ENCODE assay signal across 10 cellular contexts in the genomic region with DNA sequence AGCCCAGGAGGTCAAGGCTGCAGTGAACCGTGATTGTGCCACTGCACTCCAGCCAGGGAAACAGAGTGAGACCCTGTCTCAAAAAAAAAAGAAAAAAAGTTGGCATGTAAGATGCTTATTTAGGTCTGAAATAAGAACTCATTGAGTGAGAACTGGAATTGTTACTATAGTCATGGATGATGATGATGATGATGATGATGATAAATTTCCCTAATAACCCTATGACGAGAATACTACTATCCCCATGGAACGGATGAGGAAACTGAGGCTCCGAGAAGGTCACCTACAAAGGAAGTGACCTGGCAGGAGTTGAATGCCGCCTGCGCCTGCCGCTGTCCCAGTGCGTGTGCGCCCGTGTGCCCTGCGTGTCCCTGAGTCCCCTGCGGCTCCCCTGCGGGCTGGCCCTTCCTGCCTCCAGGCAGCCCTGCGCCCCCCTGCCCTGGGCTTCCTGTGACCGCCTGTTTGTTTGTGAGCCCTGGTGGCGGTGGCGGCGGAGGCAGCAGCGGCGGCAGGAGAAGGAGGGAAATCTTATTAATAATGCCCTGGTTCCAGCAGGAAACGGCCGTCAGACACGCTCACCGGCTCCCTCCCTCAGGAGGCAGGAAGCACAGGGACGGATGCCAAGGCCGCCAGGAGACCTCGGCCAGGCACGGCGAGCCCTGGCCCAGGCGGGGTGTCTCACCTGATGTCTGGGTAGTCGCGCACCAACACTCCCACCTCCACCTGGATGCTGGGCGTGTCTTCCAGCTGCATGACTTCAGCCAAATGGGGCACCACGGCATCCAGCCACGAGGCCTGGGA. TPM values are rescaled to one million over a fixed set of nuclear protein-coding genes. Genes with fewer than 3 reads are reported as not detected.
DNase-seq lines count a peak whose midpoint lies in the region; ATAC-seq and TF ChIP-seq lines count a peak whose summit lies in the region.
"Had no signal": no experiment of that assay in that cellular context is flagged by ENCODE, and none has a peak within 500 bp of the region (broad histone marks: within the 10 kb centered on the region; RNA-seq: fewer than 3 reads in every experiment).

No MANE protein-coding gene starts in this region.

- no peak overlapping the region for H3K4me3 ChIP-seq in spleen
- no peak overlapping the region for H3K4me3 ChIP-seq in gastrocnemius medialis
- H3K4me3 ChIP-seq: A549, SK-N-MC had no signal

- intact Hi-C loops in spleen (cut with DNase I; ENCODE audit: low total_unique reads): no loop called here
- intact Hi-C loops in gastrocnemius medialis (cut with DNase I; ENCODE audit: low total_unique reads): no loop called here

- ATAC-seq in gastrocnemius medialis: no peak
- ATAC-seq in stimulated activated naive CD8-positive, alpha-beta T cell treated with anti-CD3 and anti-CD28 coated beads, Interleukin-15, Interleukin-2, amounts not matched to agents 100 U/mL and 50 U/mL, for 24 hours: no peak
- ATAC-seq: A549 had no signal

- TF ChIP-seq POLR2A in spleen (IDR thresholded peaks at IDR 0.05): no peak
- TF ChIP-seq POLR2A in gastrocnemius medialis (IDR thresholded peaks at IDR 0.05): no peak

- in situ Hi-C loops in gastrocnemius medialis (cut with MboI; ENCODE audit: low sequenced_read_pairs in 4 of 4): no loop called here

- DNase-seq in NCI-H2029 (lab: John Stamatoyannopoulos, UW): peak; percentile 52
- no peak for DNase-seq in NCI-H2029 treated with DMSO at 0.1 percent for 48 hours (lab: John Stamatoyannopoulos, UW)
- DNase-seq in SW480 (ENCODE audit: low spot score): peak; percentile 43
- DNase-seq in iPS-NIHi11 (ENCODE audit: low spot score): peak; percentile 70
- peak; percentile 81 for DNase-seq in spleen
- DNase-seq in gastrocnemius medialis: no peak
- DNase-seq in stimulated activated naive CD8-positive, alpha-beta T cell treated with anti-CD3 and anti-CD28 coated beads, Interleukin-15, Interleukin-2, amounts not matched to agents 100 U/mL and 50 U/mL, for 24 hours: no peak
- DNase-seq in NCI-H2171 treated with DMSO at 0.1 percent for 48 hours (lab: John Stamatoyannopoulos, UW): no peak

- peak in 6 of 11 experiments; percentile 16 to 46 (median 28) for TF ChIP-seq CTCF in spleen (IDR thresholded peaks at IDR 0.05 in 8 of 11, conservative IDR thresholded peaks at IDR 0.05 in 3 of 11)
- no peak for TF ChIP-seq CTCF in gastrocnemius medialis (IDR thresholded peaks at IDR 0.05 in 4 of 5, conservative IDR thresholded peaks at IDR 0.05 in 1 of 5)

- H3K36me3 ChIP-seq in spleen (no peaks in the 10 kb centered on the region), gastrocnemius medialis (no peaks in the 10 kb centered on the region)

- H3K27ac ChIP-seq in spleen: peak overlapping the region in 6 of 8 donors; percentile 14 to 71 (median 69)
- H3K27ac ChIP-seq in gastrocnemius medialis: peak overlapping the region in 2 of 4 donors; percentile 1 to 22
- H3K27ac ChIP-seq: A549, SK-N-MC had no signal

- WGBS in spleen, 5 donors: 5 to 27% (median 11%) methylated on average over 24 to 35 of the region's 35 CpGs

- H3K9me3 ChIP-seq in spleen (no peaks in the 10 kb centered on the region), gastrocnemius medialis (no peaks in the 10 kb centered on the region)
- H3K9me3 ChIP-seq: A549 had no signal

- peaks cover 4 to 83% (median 33%) of the 10 kb centered on the region in 6 donors for H3K4me1 ChIP-seq in spleen
- H3K4me1 ChIP-seq in gastrocnemius medialis: no peaks in the 10 kb centered on the region

- H3K27me3 ChIP-seq in spleen (replicated peaks in 1 of 7): peaks cover 0 to 63% (median 11%) of the 10 kb centered on the region in 7 donors
- H3K27me3 ChIP-seq in gastrocnemius medialis: peaks cover 24 to 40% (median 39%) of the 10 kb centered on the region in 3 donors

RNA-seq across cellular contexts. Expression of a gene that starts 29.6 kb away (rescaled TPM):
- total RNA-seq in spleen: 10 to 100 TPM in 6 of 7 donors, 1 to 10 TPM in 1; 8.7 to 22.7 (median 16.4) TPM
- 1 to 10 TPM; 1.9 to 9.0 (median 2.5) TPM for polyA plus RNA-seq in spleen
- total RNA-seq in gastrocnemius medialis: under 1 TPM in 2 of 4 donors, not detected in 2; 0.46 to 0.55 TPM

RNA-seq across cellular contexts. Expression of a gene that starts 35.5 kb away (rescaled TPM):
- total RNA-seq in spleen (10 to 100 TPM; 17.9 to 45.8 (median 31.3) TPM), gastrocnemius medialis (10 to 100 TPM; 12.2 to 42.5 (median 22.1) TPM)
- 10 to 100 TPM in 1 of 3 donors, 1 to 10 TPM in 2; 6.5 to 12.7 (median 6.9) TPM for polyA plus RNA-seq in spleen

RNA-seq across cellular contexts. Expression of a gene that starts 37.0 kb away (rescaled TPM):
- total RNA-seq in spleen (10 to 100 TPM; 14.7 to 31.7 (median 17.9) TPM), gastrocnemius medialis (10 to 100 TPM in 1 of 4 donors, 1 to 10 TPM in 3; 1.9 to 14.9 (median 5.8) TPM)
- 1 to 10 TPM; 5.0 to 7.4 (median 7.4) TPM for polyA plus RNA-seq in spleen

RNA-seq across cellular contexts. Expression of a gene that starts 37.6 kb away (rescaled TPM):
- total RNA-seq in spleen (10 to 100 TPM; 25.9 to 46.6 (median 36.3) TPM), gastrocnemius medialis (10 to 100 TPM; 18.4 to 29.2 (median 24.8) TPM)
- polyA plus RNA-seq in spleen: 100 to 1,000 TPM in 2 of 3 donors, 10 to 100 TPM in 1; 66.4 to 109 (median 105) TPM

RNA-seq across cellular contexts. Expression of a gene that starts 54.8 kb away (rescaled TPM):
- total RNA-seq in spleen (under 1 TPM in 6 of 7 donors, not detected in 1; 0.20 to 0.77 (median 0.23) TPM), gastrocnemius medialis (under 1 TPM in 1 of 4 donors, not detected in 3; 0.16 TPM)
- polyA plus RNA-seq in spleen: under 1 TPM; 0.17 to 0.21 (median 0.19) TPM

Comparison
In these comparisons a context has a peak if more than half of its experiments do, and no peak if none do; other contexts are left out.
1. DNase-seq: peak in NCI-H2029 (single experiment), SW480 (single experiment), iPS-NIHi11 (single experiment) and spleen (single experiment); none in NCI-H2029 treated with DMSO at 0.1 percent for 48 hours (single experiment), gastrocnemius medialis (0 of 2), stimulated activated naive CD8-positive, alpha-beta T cell treated with anti-CD3 and anti-CD28 coated beads, Interleukin-15, Interleukin-2, amounts not matched to agents 100 U/mL and 50 U/mL, for 24 hours (single experiment) and NCI-H2171 treated with DMSO at 0.1 percent for 48 hours (single experiment).
2. CTCF ChIP-seq: peak in spleen (6 of 11); none in gastrocnemius medialis (0 of 5).
3. RNA of a gene that starts 29.6 kb away (total RNA-seq): 8.7 to 22.7 TPM in spleen; 0.46 to 0.55 TPM in gastrocnemius medialis; every median in the first group is over 4 times any median in the second.